Comparison of ENCODE assay signal across 10 cellular contexts in genomic region chr10:22379059-22379458, GRCh38. TPM values are rescaled to one million over a fixed set of nuclear protein-coding genes. Genes with fewer than 3 reads are reported as not detected.
DNase-seq lines count a peak whose midpoint lies in the region; ATAC-seq and TF ChIP-seq lines count a peak whose summit lies in the region.
"Had no signal": no experiment of that assay in that cellular context is flagged by ENCODE, and none has a peak within 500 bp of the region (broad histone marks: within the 10 kb centered on the region; RNA-seq: fewer than 3 reads in every experiment).

No MANE protein-coding gene starts in this region.

- peaks cover 5% of the 10 kb centered on the region for H3K4me1 Mint-ChIP-seq in CD14-positive monocyte

- no peak overlapping the region for H3K4me3 Mint-ChIP-seq in CD14-positive monocyte

- H3K36me3 Mint-ChIP-seq in CD14-positive monocyte = no peaks in the 10 kb centered on the region

- peak; percentile 42 for ATAC-seq in GM19023 (IDR thresholded peaks at IDR 0.05; ENCODE audit: unreplicated experiment)
- peak; percentile 60 for ATAC-seq in HG02852 (IDR thresholded peaks at IDR 0.05; ENCODE audit: unreplicated experiment)

- H3K27ac Mint-ChIP-seq in CD14-positive monocyte = no peak overlapping the region

- H3K27me3 Mint-ChIP-seq in CD14-positive monocyte (ENCODE audit: low read depth in 3 of 3) = peaks cover 0 to 1% (median 0%) of the 10 kb centered on the region in 3 donors

- H3K9me3 Mint-ChIP-seq in CD14-positive monocyte = peaks cover 0 to 2% (median 0%) of the 10 kb centered on the region in 7 donors

- intact Hi-C loops in CD14-positive monocyte (cut with micrococcal nuclease) = loop anchor here (10.0 kb wide), 1 partner anchor 56 kb away; no protein-coding TSS in a partner anchor

- peak; percentile 6 to 69 for DNase-seq in activated CD4-positive, alpha-beta T cell treated with anti-CD3 and anti-CD28 coated beads, Interleukin-2, amount 50 U/mL, for 24 hours (ENCODE audit: low read depth in 1 of 2, low spot score in 1 of 2)
- DNase-seq in stimulated activated CD4-positive, alpha-beta T cell treated with anti-CD3 and anti-CD28 coated beads, Interleukin-4, amount 100 ng/mL, for 1 hour = peak; percentile 40
- no peak for DNase-seq in NCI-H345 (lab: John Stamatoyannopoulos, UW)
- DNase-seq in NCI-H1048 (lab: John Stamatoyannopoulos, UW) = no peak
- no peak for DNase-seq in SIG-M5 treated with dmso at 0.1 percent for 504 hours (lab: John Stamatoyannopoulos, UW; ENCODE audit: unreplicated experiment)
- no peak for DNase-seq in CD14-positive monocyte (ENCODE audit: low spot score)
- DNase-seq: GF-D8, NCI-H2029 had no signal

- no peak for TF ChIP-seq CTCF in CD14-positive monocyte (IDR thresholded peaks at IDR 0.05)

RNA-seq across cellular contexts. Expression of gene SPAG6, which starts 33.8 kb away (rescaled TPM):
- under 1 TPM in 1 of 2 donors, not detected in 1; 0.11 TPM for polyA plus RNA-seq in CD14-positive monocyte

RNA-seq across cellular contexts. Expression of gene BMI1, which starts 58.2 kb away (rescaled TPM):
- 10 to 100 TPM in 1 of 2 donors, 1 to 10 TPM in 1; 7.5 to 11.0 TPM for polyA plus RNA-seq in CD14-positive monocyte

Comparison
In these comparisons a context has a peak if more than half of its experiments do, and no peak if none do; other contexts are left out.
1. DNase-seq: peak in activated CD4-positive, alpha-beta T cell treated with anti-CD3 and anti-CD28 coated beads, Interleukin-2, amount 50 U/mL, for 24 hours (2 of 2) and stimulated activated CD4-positive, alpha-beta T cell treated with anti-CD3 and anti-CD28 coated beads, Interleukin-4, amount 100 ng/mL, for 1 hour (single experiment); none in NCI-H345 (single experiment), NCI-H1048 (single experiment), SIG-M5 treated with dmso at 0.1 percent for 504 hours (single experiment) and CD14-positive monocyte (single experiment).